In genomic region chr14:93011650-93012317, GRCh38 we compare ENCODE assay signal across 1 cellular context.
TF ChIP-seq lines count a peak whose summit lies in the region.

No MANE protein-coding gene starts in this region.

TF ChIP-seq in SK-N-SH, 30 proteins besides CTCF, POLR2A, EP300 and RAD21:
- TF ChIP-seq CHD2 (IDR thresholded peaks at IDR 0.05; ENCODE audit: low read length, partially characterized antibody) (no peak), GATA2 (CRISPR knock-in tag; IDR thresholded peaks at IDR 0.05) (peak; percentile 68)
